In the genomic region with DNA sequence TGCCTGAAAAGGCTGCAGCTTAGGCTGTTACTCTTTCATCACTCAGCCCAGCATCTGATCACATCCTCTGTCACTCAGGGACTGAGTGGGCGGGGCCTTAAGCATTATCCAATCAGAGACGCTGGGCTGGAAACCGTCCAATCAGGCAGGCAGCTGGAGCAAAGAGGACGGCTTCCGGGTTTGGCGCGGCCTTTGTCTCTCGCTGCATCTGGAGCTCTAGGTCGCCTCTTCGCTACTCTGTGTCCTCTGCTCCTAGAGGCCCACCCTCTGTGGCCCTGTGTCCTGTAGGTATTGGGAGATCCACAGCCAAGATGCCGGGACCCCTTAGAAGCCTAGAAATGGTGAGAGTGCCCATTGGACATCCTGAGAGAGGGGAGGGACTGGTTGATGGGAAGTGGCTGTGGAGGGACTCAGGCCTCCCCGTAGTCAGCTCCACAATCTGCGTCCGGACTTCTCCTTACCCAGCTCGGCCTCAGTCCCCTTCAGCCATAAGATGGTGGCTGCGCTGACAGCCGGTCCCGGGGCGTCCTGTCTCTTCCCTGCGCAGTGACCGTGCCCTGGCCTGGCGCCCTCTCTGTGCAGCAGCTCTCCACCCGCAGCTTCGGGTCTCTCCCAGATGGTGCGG, we compare ENCODE assay signal across 8 cellular contexts. TPM values are rescaled to one million over a fixed set of nuclear protein-coding genes. Genes with fewer than 3 reads are reported as not detected.
DNase-seq lines count a peak whose midpoint lies in the region; ATAC-seq and TF ChIP-seq lines count a peak whose summit lies in the region.

A gene (plus strand): TSS at position 195 of the 625 bp plus-strand sequence. CDS start 117 bp downstream, at position 312.

- peak within 1 kb of the TSS; percentile 73 for H3K9ac ChIP-seq in colonic mucosa (ENCODE audit: low read depth in 2 of 2, low read length in 2 of 2)

- peak; percentile 86 to 97 (median 91) for DNase-seq in CD8-positive, alpha-beta memory T cell
- DNase-seq in M059J (ENCODE audit: low read depth) = peak; percentile 83
- DNase-seq in activated CD4-positive, alpha-beta T cell treated with anti-CD3 and anti-CD28 coated beads for 36 hours = peak; percentile 97
- DNase-seq in colonic mucosa = peak; percentile 96
- DNase-seq in kidney glomerular epithelial cell (lab: John Stamatoyannopoulos, UW) = peak; percentile 87
- DNase-seq in stimulated activated CD4-positive, alpha-beta T cell treated with anti-CD3 and anti-CD28 coated beads, Interleukin-15, amount 100 ng/mL, for 1 hour (ENCODE audit: low read depth in 1 of 2, low spot score in 1 of 2) = peak; percentile 73 to 79
- DNase-seq in Calu3 = no peak

- H3K27me3 ChIP-seq in CD8-positive, alpha-beta memory T cell (ENCODE audit: insufficient read depth, low read length, poor library complexity, severe bottlenecking) = no peaks in the 10 kb centered on the region
- H3K27me3 ChIP-seq in colonic mucosa = no peaks in the 10 kb centered on the region

- POLR2A ChIA-PET in CD8-positive, alpha-beta memory T cell (lab: Charles Lee) = interaction anchor here (0.6 to 1.6 kb wide), 7 partner anchors 71 to 879 kb away, joined by 3 to 12 read pairs (median 7); a partner anchor contains a TSS
- POLR2A ChIA-PET in activated CD4-positive, alpha-beta T cell treated with anti-CD3 and anti-CD28 coated beads for 36 hours (lab: Charles Lee) = interaction anchor here (0.5 to 1.4 kb wide), 14 partner anchors 16 to 1535 kb away, joined by 3 to 7 read pairs (median 4); a partner anchor contains a TSS

- peak within 1 kb of the TSS; percentile 71 for H3K27ac ChIP-seq in CD8-positive, alpha-beta memory T cell (ENCODE audit: low read depth, low read length)
- peak within 1 kb of the TSS; percentile 62 for H3K27ac ChIP-seq in colonic mucosa

- peaks cover 0 to 1% of the 10 kb centered on the region in 2 donors for H3K27me3 Mint-ChIP-seq in CD8-positive, alpha-beta memory T cell
- no peaks in the 10 kb centered on the region for H3K27me3 Mint-ChIP-seq in activated CD4-positive, alpha-beta T cell treated with anti-CD3 and anti-CD28 coated beads for 36 hours
- H3K27me3 Mint-ChIP-seq in Calu3 (ENCODE audit: unreplicated experiment) = no peaks in the 10 kb centered on the region

- TF ChIP-seq CTCF in colonic mucosa (IDR thresholded peaks at IDR 0.05) = no peak
- TF ChIP-seq CTCF in Calu3 (IDR thresholded peaks at IDR 0.05; ENCODE audit: unreplicated experiment) = no peak

- peak within 1 kb of the TSS; percentile 58 to 99 (median 94) for H3K27ac Mint-ChIP-seq in CD8-positive, alpha-beta memory T cell
- peak within 1 kb of the TSS; percentile 97 for H3K27ac Mint-ChIP-seq in activated CD4-positive, alpha-beta T cell treated with anti-CD3 and anti-CD28 coated beads for 36 hours
- no peak within 1 kb of the TSS for H3K27ac Mint-ChIP-seq in Calu3 (ENCODE audit: unreplicated experiment)

- peak within 1 kb of the TSS; percentile 94 to 99 (median 97) for H3K4me3 Mint-ChIP-seq in CD8-positive, alpha-beta memory T cell
- H3K4me3 Mint-ChIP-seq in activated CD4-positive, alpha-beta T cell treated with anti-CD3 and anti-CD28 coated beads for 36 hours = peak within 1 kb of the TSS; percentile 99
- no peak within 1 kb of the TSS for H3K4me3 Mint-ChIP-seq in Calu3 (ENCODE audit: low read depth, unreplicated experiment)

- intact Hi-C loops in activated CD4-positive, alpha-beta T cell treated with anti-CD3 and anti-CD28 coated beads for 36 hours (cut with DNase I, micrococcal nuclease) = loop anchor here (1.0 to 2.0 kb wide), 8 partner anchors 71 to 853 kb away; a partner anchor contains a TSS
- intact Hi-C loops in colonic mucosa (cut with DNase I) = no loop called here
- intact Hi-C loops in Calu3 (cut with micrococcal nuclease; ENCODE audit: unreplicated experiment) = no loop called here

- peak within 1 kb of the TSS; percentile 96 for H3K4me3 ChIP-seq in CD8-positive, alpha-beta memory T cell (ENCODE audit: low read length)
- peak within 1 kb of the TSS; percentile 70 for H3K4me3 ChIP-seq in colonic mucosa

- peaks cover 8% of the 10 kb centered on the region for H3K36me3 ChIP-seq in CD8-positive, alpha-beta memory T cell (ENCODE audit: insufficient read depth, low read length)
- H3K36me3 ChIP-seq in colonic mucosa = no peaks in the 10 kb centered on the region

- CTCF ChIA-PET in CD8-positive, alpha-beta memory T cell (lab: Charles Lee) = interaction anchor here (1.0 to 1.5 kb wide), 3 partner anchors 8 to 127 kb away, joined by 3 read pairs; no protein-coding TSS in a partner anchor
- CTCF ChIA-PET in activated CD4-positive, alpha-beta T cell treated with anti-CD3 and anti-CD28 coated beads for 36 hours (lab: Charles Lee) = interaction anchor here (0.6 to 1.6 kb wide), 3 partner anchors 170 to 826 kb away, joined by 3 to 8 read pairs (median 3); no protein-coding TSS in a partner anchor
- CTCF ChIA-PET in Calu3 (lab: Charles Lee) = no interaction called here

- peaks cover 0 to 4% (median 0%) of the 10 kb centered on the region in 5 donors for H3K9me3 Mint-ChIP-seq in CD8-positive, alpha-beta memory T cell
- H3K9me3 Mint-ChIP-seq in activated CD4-positive, alpha-beta T cell treated with anti-CD3 and anti-CD28 coated beads for 36 hours (ENCODE audit: low read depth) = peaks cover 14% of the 10 kb centered on the region
- H3K9me3 Mint-ChIP-seq in Calu3 (ENCODE audit: low read depth, unreplicated experiment) = peaks cover 13% of the 10 kb centered on the region

- peaks cover 44 to 73% (median 44%) of the 10 kb centered on the region in 3 donors for H3K4me1 Mint-ChIP-seq in CD8-positive, alpha-beta memory T cell
- H3K4me1 Mint-ChIP-seq in activated CD4-positive, alpha-beta T cell treated with anti-CD3 and anti-CD28 coated beads for 36 hours = peaks cover 34% of the 10 kb centered on the region
- no peaks in the 10 kb centered on the region for H3K4me1 Mint-ChIP-seq in Calu3 (ENCODE audit: low read depth, unreplicated experiment)

- peaks cover 12 to 32% (median 13%) of the 10 kb centered on the region in 3 donors for H3K36me3 Mint-ChIP-seq in CD8-positive, alpha-beta memory T cell
- H3K36me3 Mint-ChIP-seq in activated CD4-positive, alpha-beta T cell treated with anti-CD3 and anti-CD28 coated beads for 36 hours (ENCODE audit: low read depth) = peaks cover 60% of the 10 kb centered on the region
- no peaks in the 10 kb centered on the region for H3K36me3 Mint-ChIP-seq in Calu3 (ENCODE audit: insufficient read depth, unreplicated experiment)

- H3K4me1 ChIP-seq in CD8-positive, alpha-beta memory T cell (ENCODE audit: insufficient read depth, low read length) = peaks cover 13% of the 10 kb centered on the region
- no peaks in the 10 kb centered on the region for H3K4me1 ChIP-seq in colonic mucosa

- BruUV-seq in Calu3 (replicated peaks; lab: Mats Ljungman, UMichigan) = no TSS peak

- no peaks in the 10 kb centered on the region for H3K9me3 ChIP-seq in CD8-positive, alpha-beta memory T cell (ENCODE audit: low read length)
- H3K9me3 ChIP-seq in colonic mucosa = no peaks in the 10 kb centered on the region

- ATAC-seq in GM21528 (IDR thresholded peaks at IDR 0.05; ENCODE audit: low FRiP score, unreplicated experiment) = peak; percentile 90
- peak; percentile 99 for ATAC-seq in activated CD4-positive, alpha-beta T cell treated with anti-CD3 and anti-CD28 coated beads for 36 hours

RNA-seq across cellular contexts. Expression of the gene that starts here (rescaled TPM):
- 10 to 100 TPM; 10.5 to 12.0 TPM for total RNA-seq in CD8-positive, alpha-beta memory T cell
- polyA plus RNA-seq in CD8-positive, alpha-beta memory T cell = 4.9 TPM
- 3.9 and 4.8 TPM in 2 replicates for total RNA-seq in M059J (2014; rRNA removed; shearing (Covaris generic))
- total RNA-seq in activated CD4-positive, alpha-beta T cell treated with anti-CD3 and anti-CD28 coated beads for 36 hours = 10 to 100 TPM; 16.1 to 18.1 TPM
- total RNA-seq in colonic mucosa (1 to 10 TPM; 4.3 to 5.0 TPM), Calu3 (2022) (0.91 TPM in 1 of 2 replicates, not detected in the other)

Comparison
In these comparisons a context has a peak if more than half of its experiments do, and no peak if none do; other contexts are left out.
1. intact Hi-C loops: an anchor here in activated CD4-positive, alpha-beta T cell treated with anti-CD3 and anti-CD28 coated beads for 36 hours (1.0 to 2.0 kb wide); none called in colonic mucosa and Calu3.